ENCODE assay signal across 8 cellular contexts in genomic region chr19:47141252-47141651, GRCh38. TPM values are rescaled to one million over a fixed set of nuclear protein-coding genes. Genes with fewer than 3 reads are reported as not detected.
A peak's percentile ranks its signal among the peaks of the same experiment; 100 is the strongest.
DNase-seq lines count a peak whose midpoint lies in the region; ATAC-seq and TF ChIP-seq lines count a peak whose summit lies in the region.
"Not testable (repeated sequence)": the region's sequence is repeated elsewhere in the genome, so short reads cannot be mapped to it uniquely, and the experiment has no call there.

No MANE protein-coding gene starts in this region.

- peaks cover 0 to 47% (median 16%) of the 10 kb centered on the region in 3 donors for H3K36me3 Mint-ChIP-seq in CD8-positive, alpha-beta memory T cell
- peaks cover 41% of the 10 kb centered on the region for H3K36me3 Mint-ChIP-seq in activated naive CD4-positive, alpha-beta T cell treated with anti-CD3 and anti-CD28 coated beads for 36 hours (ENCODE audit: low read depth)
- H3K36me3 Mint-ChIP-seq in nephron progenitor cell (ENCODE audit: low read depth), result peaks cover 73% of the 10 kb centered on the region

- WGBS in transverse colon (ENCODE audit: low coverage in 1 of 2), 2 donors, result 54 to 56% methylated on average over 2 to 7 of the region's 7 CpGs

- H3K27ac Mint-ChIP-seq in CD8-positive, alpha-beta memory T cell, result peak overlapping the region in 5 of 8 donors; percentile 28 to 87 (median 80)
- H3K27ac Mint-ChIP-seq in activated naive CD4-positive, alpha-beta T cell treated with anti-CD3 and anti-CD28 coated beads for 36 hours, result peak overlapping the region; percentile 35
- peak overlapping the region; percentile 96 for H3K27ac Mint-ChIP-seq in nephron progenitor cell

- not testable (repeated sequence) for TF ChIP-seq CTCF in RWPE2 (IDR thresholded peaks at IDR 0.05; ENCODE audit: poor library complexity, severe bottlenecking); choroid plexus epithelial cell (conservative IDR thresholded peaks at IDR 0.05; ENCODE audit: low read depth, low read length); nephron progenitor cell (IDR thresholded peaks at IDR 0.05); transverse colon (IDR thresholded peaks at IDR 0.05)

- intact Hi-C loops in activated naive CD4-positive, alpha-beta T cell treated with anti-CD3 and anti-CD28 coated beads for 36 hours (cut with micrococcal nuclease); transverse colon (cut with DNase I; ENCODE audit: low total_unique reads): not testable (repeated sequence)

- H3K27ac ChIP-seq in CD8-positive, alpha-beta memory T cell (ENCODE audit: low read depth, low read length), result not testable (repeated sequence)
- H3K27ac ChIP-seq in RWPE2 (ENCODE audit: poor library complexity, severe bottlenecking) (peak overlapping the region; percentile 25), transverse colon (peak overlapping the region; percentile 54 to 70 (median 64))

- DNase-seq in CD8-positive, alpha-beta memory T cell; RWPE2 (ENCODE audit: low spot score); activated naive CD4-positive, alpha-beta T cell treated with anti-CD3 and anti-CD28 coated beads for 36 hours; nephron progenitor cell: not testable (repeated sequence)
- DNase-seq in HCEC 1CT (peak; percentile 59), choroid plexus epithelial cell (ENCODE audit: low read depth) (peak; percentile 72), hepatic stellate cell (ENCODE audit: low spot score) (peak; percentile 54), transverse colon (peak; percentile 11)

- H3K4me3 Mint-ChIP-seq in CD8-positive, alpha-beta memory T cell; activated naive CD4-positive, alpha-beta T cell treated with anti-CD3 and anti-CD28 coated beads for 36 hours: not testable (repeated sequence)
- peak overlapping the region; percentile 10 for H3K4me3 Mint-ChIP-seq in nephron progenitor cell

- not testable (repeated sequence) for H3K36me3 ChIP-seq in CD8-positive, alpha-beta memory T cell (ENCODE audit: insufficient read depth, low read length)
- H3K36me3 ChIP-seq in RWPE2 (ENCODE audit: low read depth), result peaks cover 74% of the 10 kb centered on the region
- peaks cover 0 to 18% (median 6%) of the 10 kb centered on the region in 4 donors for H3K36me3 ChIP-seq in transverse colon

- H3K9me3 Mint-ChIP-seq in CD8-positive, alpha-beta memory T cell; activated naive CD4-positive, alpha-beta T cell treated with anti-CD3 and anti-CD28 coated beads for 36 hours: not testable (repeated sequence)
- peaks cover 11% of the 10 kb centered on the region for H3K9me3 Mint-ChIP-seq in nephron progenitor cell

- not testable (repeated sequence) for TF ChIP-seq POLR2A in transverse colon (IDR thresholded peaks at IDR 0.05)

- CTCF ChIA-PET in CD8-positive, alpha-beta memory T cell (lab: Charles Lee), result interaction anchor here (0.9 to 1.5 kb wide), 3 partner anchors 15 to 143 kb away, joined by 3 to 4 read pairs (median 3); no protein-coding TSS in a partner anchor
- CTCF ChIA-PET in activated naive CD4-positive, alpha-beta T cell treated with anti-CD3 and anti-CD28 coated beads for 36 hours (lab: Charles Lee), result not testable (repeated sequence)

- H3K4me3 ChIP-seq in CD8-positive, alpha-beta memory T cell (ENCODE audit: low read length); RWPE2 (ENCODE audit: severe bottlenecking); choroid plexus epithelial cell (ENCODE audit: low read depth, low read length); transverse colon: not testable (repeated sequence)

- POLR2A ChIA-PET in CD8-positive, alpha-beta memory T cell (lab: Charles Lee), result interaction anchor here (1.1 kb wide), 1 partner anchor 28 kb away, joined by 3 read pairs; the partner anchor contains the start of gene ZC3H4

- not testable (repeated sequence) for TF ChIP-seq EP300 in transverse colon (IDR thresholded peaks at IDR 0.05; ENCODE audit: low read depth)

- in situ Hi-C loops in transverse colon (cut with MboI; ENCODE audit: low pct_ligation_motif_present in 1 of 4, low pct_unique_long_range_greater_than_20kb in 1 of 4, low sequenced_read_pairs in 3 of 4), result loop anchor here in 1 of 4 donors (10.0 kb wide), 2 partner anchors 54 to 104 kb away; no protein-coding TSS in a partner anchor

- H3K9me3 ChIP-seq in CD8-positive, alpha-beta memory T cell (ENCODE audit: low read length); RWPE2 (ENCODE audit: severe bottlenecking); transverse colon: not testable (repeated sequence)

- H3K4me1 ChIP-seq in CD8-positive, alpha-beta memory T cell (ENCODE audit: insufficient read depth, low read length), result peaks cover 17% of the 10 kb centered on the region
- peaks cover 14% of the 10 kb centered on the region for H3K4me1 ChIP-seq in RWPE2 (ENCODE audit: insufficient read depth, poor library complexity, severe bottlenecking)
- H3K4me1 ChIP-seq in transverse colon, result peaks cover 0 to 26% (median 6%) of the 10 kb centered on the region in 4 donors

- H3K27me3 Mint-ChIP-seq in CD8-positive, alpha-beta memory T cell; activated naive CD4-positive, alpha-beta T cell treated with anti-CD3 and anti-CD28 coated beads for 36 hours (ENCODE audit: low read depth); nephron progenitor cell (ENCODE audit: low read depth, poor library complexity): not testable (repeated sequence)

- H3K27me3 ChIP-seq in CD8-positive, alpha-beta memory T cell (ENCODE audit: insufficient read depth, low read length, poor library complexity, severe bottlenecking); RWPE2 (ENCODE audit: insufficient read depth, poor library complexity, severe bottlenecking); transverse colon: not testable (repeated sequence)

- H3K4me1 Mint-ChIP-seq in CD8-positive, alpha-beta memory T cell, result peaks cover 24 to 49% (median 38%) of the 10 kb centered on the region in 3 donors
- H3K4me1 Mint-ChIP-seq in activated naive CD4-positive, alpha-beta T cell treated with anti-CD3 and anti-CD28 coated beads for 36 hours (ENCODE audit: low read depth), result peaks cover 65% of the 10 kb centered on the region
- H3K4me1 Mint-ChIP-seq in nephron progenitor cell, result peaks cover 20% of the 10 kb centered on the region

- ATAC-seq in RWPE2 (ENCODE audit: low read depth), result peak; percentile 41; the same call in 1 of the 3 replicates

RNA-seq across cellular contexts. Expression of gene SAE1, which starts 10.6 kb away (rescaled TPM):
- 100 to 1,000 TPM; 167 to 172 TPM for total RNA-seq in CD8-positive, alpha-beta memory T cell
- 107 TPM for polyA plus RNA-seq in CD8-positive, alpha-beta memory T cell
- total RNA-seq in activated naive CD4-positive, alpha-beta T cell treated with anti-CD3 and anti-CD28 coated beads for 36 hours, result 100 to 1,000 TPM; 160 to 161 TPM
- 10 to 100 TPM; 27.3 to 85.4 (median 51.8) TPM for total RNA-seq in transverse colon

RNA-seq across cellular contexts. Expression of gene ZC3H4, which starts 27.7 kb away (rescaled TPM):
- total RNA-seq in CD8-positive, alpha-beta memory T cell, result 10 to 100 TPM; 90.3 to 99.6 TPM
- 3.2 TPM for polyA plus RNA-seq in CD8-positive, alpha-beta memory T cell
- total RNA-seq in activated naive CD4-positive, alpha-beta T cell treated with anti-CD3 and anti-CD28 coated beads for 36 hours, result 10 to 100 TPM; 46.0 to 48.8 TPM
- total RNA-seq in transverse colon, result 10 to 100 TPM; 25.4 to 32.2 (median 28.0) TPM

Comparison
In these comparisons a context has a peak if more than half of its experiments do, and no peak if none do; other contexts are left out.
1. H3K27ac Mint-ChIP-seq: peak in every context shown above with its lines; median percentile 96 in nephron progenitor cell; 80 in CD8-positive, alpha-beta memory T cell; 35 in activated naive CD4-positive, alpha-beta T cell treated with anti-CD3 and anti-CD28 coated beads for 36 hours.